10 cellular contexts compared by ENCODE assay signal in genomic region chr2:46955764-46956163, GRCh38. TPM values are rescaled to one million over a fixed set of nuclear protein-coding genes. Genes with fewer than 3 reads are reported as not detected.
DNase-seq lines count a peak whose midpoint lies in the region; ATAC-seq, FAIRE-seq and TF ChIP-seq lines count a peak whose summit lies in the region.
"Had no signal": no experiment of that assay in that cellular context is flagged by ENCODE, and none has a peak within 500 bp of the region (broad histone marks: within the 10 kb centered on the region; RNA-seq: fewer than 3 reads in every experiment).

No MANE protein-coding gene starts in this region.

- no peak for FAIRE-seq in HepG2 (lab: Jason Lieb, UNC)

- peaks cover 9 to 14% of the 10 kb centered on the region in 2 experiments for H3K4me1 Mint-ChIP-seq in H9
- peaks cover 9% of the 10 kb centered on the region for H3K4me1 Mint-ChIP-seq in activated T-helper 2 cell treated with anti-CD3 and anti-CD28 coated beads, Interferon-gamma antibody, Interleukin-2, Interleukin-4, amounts not matched to agents 10 μg/mL and 5 μg/mL and 100 μg/mL, durations not matched to agents 14 hours and 24 hours and 36 hours (ENCODE audit: low read depth)
- H3K4me1 Mint-ChIP-seq in stimulated activated effector memory CD8-positive, alpha-beta T cell treated with anti-CD3 and anti-CD28 coated beads, Interleukin-12 subunit alpha, Interleukin-12 subunit beta, amount 100 ng/mL, for 72 hours = peaks cover 35% of the 10 kb centered on the region

- no peak overlapping the region for H3K56ac ChIP-seq in H9 (ENCODE audit: insufficient read length, low read depth, low read length)

- POLR2A ChIA-PET in HepG2 (lab: Yijun Ruan, JAX) = interaction anchor here (1.3 to 2.0 kb wide), 6 partner anchors 9 to 368 kb away, joined by 3 to 27 read pairs (median 8); partner anchors contain the start of gene MCFD2

- H3K9me3 ChIP-seq in H9 (ENCODE audit: control insufficient read depth, low read depth, low read length) (no peaks in the 10 kb centered on the region), HepG2 (ENCODE audit: low read length) (no peaks in the 10 kb centered on the region)

- no peak overlapping the region for H3K4me3 Mint-ChIP-seq in H9
- H3K4me3 Mint-ChIP-seq in activated T-helper 2 cell treated with anti-CD3 and anti-CD28 coated beads, Interferon-gamma antibody, Interleukin-2, Interleukin-4, amounts not matched to agents 10 μg/mL and 5 μg/mL and 100 μg/mL, durations not matched to agents 14 hours and 24 hours and 36 hours (ENCODE audit: low read depth) = no peak overlapping the region
- no peak overlapping the region for H3K4me3 Mint-ChIP-seq in stimulated activated effector memory CD8-positive, alpha-beta T cell treated with anti-CD3 and anti-CD28 coated beads, Interleukin-12 subunit alpha, Interleukin-12 subunit beta, amount 100 ng/mL, for 72 hours

- no peaks in the 10 kb centered on the region for H3K23me2 ChIP-seq in H9 (ENCODE audit: insufficient read length, low read depth, low read length, poor library complexity, severe bottlenecking)

- H3K27ac ChIP-seq in H9 (ENCODE audit: insufficient read length, low read depth, low read length) (no peak overlapping the region), HepG2 (ENCODE audit: extremely low read length, insufficient read depth, low read length) (peak overlapping the region; percentile 61)

- H3K27me3 ChIP-seq in H9 (ENCODE audit: insufficient read depth, low read length) = no peaks in the 10 kb centered on the region
- no peaks in the 10 kb centered on the region for H3K27me3 ChIP-seq in HepG2 (ENCODE audit: control insufficient read depth in 1 of 2, insufficient read depth in 2 of 2, low read length in 2 of 2)

- H3K4me2 ChIP-seq in H9 (ENCODE audit: insufficient read depth, insufficient read length, low read length) = no peak overlapping the region
- H3K4me2 ChIP-seq in HepG2 (ENCODE audit: low read depth, low read length) = no peak overlapping the region

- H3K4me3 ChIP-seq in HepG2 (replicated peaks in 1 of 3; ENCODE audit: insufficient read depth in 1 of 3, low read depth in 2 of 3, low read length in 3 of 3) = no peak overlapping the region

- H4K91ac ChIP-seq in H9 (ENCODE audit: insufficient read length, low read depth, low read length) = no peak overlapping the region

- BruUV-seq in HepG2 (replicated peaks; lab: Mats Ljungman, UMichigan) = no TSS peak

- no peak overlapping the region for H2BK12ac ChIP-seq in H9 (ENCODE audit: insufficient read length, low read depth, low read length)

- no peak overlapping the region for H3K14ac ChIP-seq in H9 (ENCODE audit: insufficient read depth, low read length)

- no peak for TF ChIP-seq POLR2A in HepG2 (IDR thresholded peaks at IDR 0.05; ENCODE audit: insufficient read depth in 1 of 2, low read depth in 2 of 2, low read length in 2 of 2)

- H3K4me1 ChIP-seq in H9 (ENCODE audit: insufficient read depth, low read length) (no peaks in the 10 kb centered on the region), HepG2 (ENCODE audit: insufficient read depth, low read length) (peaks cover 28% of the 10 kb centered on the region)

- peaks cover 31 to 79% of the 10 kb centered on the region in 2 experiments for H3K36me3 ChIP-seq in HepG2 (replicated peaks in 1 of 2; ENCODE audit: control insufficient read depth in 1 of 2, insufficient read depth in 2 of 2, low read length in 2 of 2)

- no peak overlapping the region for H3K9ac ChIP-seq in H9 (ENCODE audit: extremely low read depth, insufficient read length, low read length)
- peak overlapping the region; percentile 12; the same call in 1 of the 2 replicates for H3K9ac ChIP-seq in HepG2 (ENCODE audit: insufficient read depth, low read depth, low read length)

- H2BK120ac ChIP-seq in H9 (ENCODE audit: low read depth, low read length, poor library complexity, severe bottlenecking) = no peak overlapping the region

- in situ Hi-C loops in HepG2 (cut with HindIII; ENCODE audit: extremely low pct_ligation_motif_present, low pct_unique_long_range_greater_than_20kb) = no loop called here

- H4K20me1 ChIP-seq in H9 (ENCODE audit: control insufficient read depth, insufficient read depth, insufficient read length) (no peaks in the 10 kb centered on the region), HepG2 (ENCODE audit: insufficient read depth, low read length) (no peaks in the 10 kb centered on the region)

- H3K79me1 ChIP-seq in H9 (ENCODE audit: insufficient read depth, low read depth, low read length, poor library complexity, severe bottlenecking) = no peaks in the 10 kb centered on the region

- TF ChIP-seq CTCF in H9 (conservative IDR thresholded peaks at IDR 0.05) = no peak
- no peak for TF ChIP-seq CTCF in HepG2 (CRISPR knock-in tag; IDR thresholded peaks at IDR 0.05)

- no peak overlapping the region for H4K5ac ChIP-seq in H9 (ENCODE audit: insufficient read length, low read depth, low read length)

- no peak overlapping the region for H4K8ac ChIP-seq in H9 (replicated peaks; ENCODE audit: insufficient read length, low read depth, low read length)

- no peaks in the 10 kb centered on the region for H3K27me3 Mint-ChIP-seq in H9 (ENCODE audit: low read depth)
- no peaks in the 10 kb centered on the region for H3K27me3 Mint-ChIP-seq in activated T-helper 2 cell treated with anti-CD3 and anti-CD28 coated beads, Interferon-gamma antibody, Interleukin-2, Interleukin-4, amounts not matched to agents 10 μg/mL and 5 μg/mL and 100 μg/mL, durations not matched to agents 14 hours and 24 hours and 36 hours (ENCODE audit: low read depth)

- H3T11ph ChIP-seq in H9 (ENCODE audit: low read length) = no peak overlapping the region

- no peak overlapping the region for H2BK15ac ChIP-seq in H9 (ENCODE audit: low read depth, low read length)

- H3K79me2 ChIP-seq in H9 (ENCODE audit: insufficient read depth, low read length) (no peaks in the 10 kb centered on the region), HepG2 (ENCODE audit: insufficient read depth, low read length) (no peaks in the 10 kb centered on the region)

- no peaks in the 10 kb centered on the region for H3K9me3 Mint-ChIP-seq in H9
- H3K9me3 Mint-ChIP-seq in activated T-helper 2 cell treated with anti-CD3 and anti-CD28 coated beads, Interferon-gamma antibody, Interleukin-2, Interleukin-4, amounts not matched to agents 10 μg/mL and 5 μg/mL and 100 μg/mL, durations not matched to agents 14 hours and 24 hours and 36 hours = no peaks in the 10 kb centered on the region
- no peaks in the 10 kb centered on the region for H3K9me3 Mint-ChIP-seq in stimulated activated effector memory CD8-positive, alpha-beta T cell treated with anti-CD3 and anti-CD28 coated beads, Interleukin-12 subunit alpha, Interleukin-12 subunit beta, amount 100 ng/mL, for 72 hours

- no peak overlapping the region for H2BK5ac ChIP-seq in H9 (ENCODE audit: insufficient read length, low read length)

- H2AK5ac ChIP-seq in H9 (ENCODE audit: insufficient read length, low read length) = no peak overlapping the region

- ATAC-seq in HepG2 (no peak; the same call in 2 of the 3 replicates), left colon (no peak), HG02642 (IDR thresholded peaks at IDR 0.05; ENCODE audit: poor library complexity, unreplicated experiment) (no peak), HG03571 (IDR thresholded peaks at IDR 0.05; ENCODE audit: unreplicated experiment) (no peak)
- ATAC-seq in stimulated activated effector memory CD8-positive, alpha-beta T cell treated with anti-CD3 and anti-CD28 coated beads, Interleukin-12 subunit alpha, Interleukin-12 subunit beta, amount 100 ng/mL, for 72 hours = no peak

- CTCF ChIA-PET in HepG2 (lab: Yijun Ruan, JAX; ENCODE audit: low intra/inter-chr PET ratio, low total read pairs) = no interaction called here

- TF ChIP-seq RAD21 in HepG2 (CRISPR knock-in tag; IDR thresholded peaks at IDR 0.05) = no peak

- peaks cover 8 to 38% (median 33%) of the 10 kb centered on the region in 3 experiments; a peak in 6 of 7 replicates for H3K36me3 Mint-ChIP-seq in H9 (ENCODE audit: insufficient read depth in 1 of 3, low read depth in 3 of 3)
- peaks cover 84% of the 10 kb centered on the region for H3K36me3 Mint-ChIP-seq in activated T-helper 2 cell treated with anti-CD3 and anti-CD28 coated beads, Interferon-gamma antibody, Interleukin-2, Interleukin-4, amounts not matched to agents 10 μg/mL and 5 μg/mL and 100 μg/mL, durations not matched to agents 14 hours and 24 hours and 36 hours (ENCODE audit: low read depth)
- H3K36me3 Mint-ChIP-seq in stimulated activated effector memory CD8-positive, alpha-beta T cell treated with anti-CD3 and anti-CD28 coated beads, Interleukin-12 subunit alpha, Interleukin-12 subunit beta, amount 100 ng/mL, for 72 hours = peaks cover 94% of the 10 kb centered on the region

- H3K23ac ChIP-seq in H9 (ENCODE audit: insufficient read length, low read depth, low read length) = no peak overlapping the region

- no peak overlapping the region for H3K4ac ChIP-seq in H9 (ENCODE audit: low read depth, low read length)

- H3K18ac ChIP-seq in H9 (ENCODE audit: insufficient read length, low read depth, low read length) = no peak overlapping the region

- no peak for TF ChIP-seq EP300 in HepG2 (IDR thresholded peaks at IDR 0.05; ENCODE audit: low read depth in 2 of 2, low read length in 2 of 2)
- no peak for TF ChIP-seq EP300 in HepG2 (CRISPR knock-in tag; IDR thresholded peaks at IDR 0.05; ENCODE audit: borderline replicate concordance)

- H3K27ac Mint-ChIP-seq in H9 = peak overlapping the region in 2 of 3 experiments; percentile 57 to 63; a peak in 3 of 7 replicates
- peak overlapping the region; percentile 30 for H3K27ac Mint-ChIP-seq in activated T-helper 2 cell treated with anti-CD3 and anti-CD28 coated beads, Interferon-gamma antibody, Interleukin-2, Interleukin-4, amounts not matched to agents 10 μg/mL and 5 μg/mL and 100 μg/mL, durations not matched to agents 14 hours and 24 hours and 36 hours
- H3K27ac Mint-ChIP-seq in stimulated activated effector memory CD8-positive, alpha-beta T cell treated with anti-CD3 and anti-CD28 coated beads, Interleukin-12 subunit alpha, Interleukin-12 subunit beta, amount 100 ng/mL, for 72 hours = peak overlapping the region; percentile 90

- no CpG with 5 or more reads among the region's 4 CpGs for WGBS in H9 (ENCODE audit: extremely low coverage, insufficient read length, low lambda C conversion rate)
- WGBS in HepG2 (ENCODE audit: low lambda C conversion rate) = 97% methylated on average over 4 of the region's 4 CpGs

- no peak overlapping the region for H2BK20ac ChIP-seq in H9 (ENCODE audit: low read depth, low read length, poor library complexity, severe bottlenecking)

- DNase-seq in H9 = no peak
- DNase-seq in activated T-helper 2 cell treated with anti-CD3 and anti-CD28 coated beads, Interferon-gamma antibody, Interleukin-2, Interleukin-4, amounts not matched to agents 10 μg/mL and 5 μg/mL and 100 μg/mL, durations not matched to agents 14 hours and 24 hours and 36 hours (ENCODE audit: low spot score) = no peak
- no peak for DNase-seq in HepG2 (ENCODE audit: low spot score)
- DNase-seq in stimulated activated effector memory CD8-positive, alpha-beta T cell treated with anti-CD3 and anti-CD28 coated beads, Interleukin-12 subunit alpha, Interleukin-12 subunit beta, amount 100 ng/mL, for 72 hours (ENCODE audit: low spot score in 2 of 2) = no peak
- no peak for DNase-seq in nucleus accumbens (lab: John Stamatoyannopoulos, UW)
- no peak for DNase-seq in left colon
- DNase-seq: DMS 273 treated with DMSO at 0.1 percent for 48 hours, SIG-M5 had no signal

- intact Hi-C loops in activated T-helper 2 cell treated with anti-CD3 and anti-CD28 coated beads, Interferon-gamma antibody, Interleukin-2, Interleukin-4, amounts not matched to agents 10 μg/mL and 5 μg/mL and 100 μg/mL, durations not matched to agents 14 hours and 24 hours and 36 hours (cut with micrococcal nuclease) = no loop called here
- intact Hi-C loops in HepG2 (cut with micrococcal nuclease; ENCODE audit: unreplicated experiment) = loop anchor here (1.0 kb wide), 1 partner anchor 12 kb away; no protein-coding TSS in a partner anchor
- intact Hi-C loops in left colon (cut with DNase I, micrococcal nuclease) = no loop called here

- H2AFZ ChIP-seq in H9 (ENCODE audit: low read length) (no peak overlapping the region), HepG2 (ENCODE audit: low read length) (no peak overlapping the region)

RNA-seq across cellular contexts. Expression of gene TTC7A, which starts 14.7 kb away (rescaled TPM):
- 9.6 and 10.5 TPM in 2 replicates for total RNA-seq in H9 (2021)
- 75.2 and 75.5 TPM in 2 replicates for total RNA-seq in activated T-helper 2 cell treated with anti-CD3 and anti-CD28 coated beads, Interferon-gamma antibody, Interleukin-2, Interleukin-4, amounts not matched to agents 10 μg/mL and 5 μg/mL and 100 μg/mL, durations not matched to agents 14 hours and 24 hours and 36 hours
- 21.0 and 24.0 TPM in 2 replicates for total RNA-seq in HepG2 (2016; rRNA removed; fragmentation: Illumina TruSeq; extraction: Trizol)
- total RNA-seq in HepG2 (2016; cell fraction: cytosol; rRNA removed; fragmentation: Illumina TruSeq; extraction: Trizol; ENCODE audit: low read depth) = 8.3 and 8.9 TPM in 2 replicates
- 17.8 and 24.5 TPM in 2 replicates for total RNA-seq in HepG2 (2016; cell fraction: insoluble cytoplasmic fraction; rRNA removed; fragmentation: Illumina TruSeq; extraction: Trizol)
- total RNA-seq in HepG2 (2016; cell fraction: membrane; rRNA removed; fragmentation: Illumina TruSeq; extraction: Trizol) = 18.3 and 18.8 TPM in 2 replicates
- total RNA-seq in HepG2 (2016; cell fraction: nucleus; rRNA removed; fragmentation: Illumina TruSeq; extraction: Trizol) = 28.5 and 28.8 TPM in 2 replicates
- polyA plus RNA-seq in HepG2 (2011; rRNA removed) = 23.7 and 25.2 TPM in 2 replicates
- polyA plus RNA-seq in HepG2 (2011; cell fraction: cytosol; rRNA removed) = 16.5 and 24.2 TPM in 2 replicates
- polyA plus RNA-seq in HepG2 (2011; cell fraction: nucleus; rRNA removed) = 65.7 and 80.5 TPM in 2 replicates
- polyA plus RNA-seq in HepG2 (2012) = 20.4 and 24.1 TPM in 2 replicates
- 5.7 and 5.8 TPM in 2 replicates for polyA plus RNA-seq in HepG2 (2016; cell fraction: cytosol; fragmentation: Illumina TruSeq; extraction: Trizol; ENCODE audit: low read depth)
- polyA plus RNA-seq in HepG2 (2016; cell fraction: insoluble cytoplasmic fraction; fragmentation: Illumina TruSeq; extraction: Trizol; ENCODE audit: low read depth) = 19.1 and 24.2 TPM in 2 replicates
- 11.6 and 14.8 TPM in 2 replicates for polyA plus RNA-seq in HepG2 (2016; cell fraction: membrane; fragmentation: Illumina TruSeq; extraction: Trizol; ENCODE audit: low read depth)
- polyA plus RNA-seq in HepG2 (2016; cell fraction: nucleus; fragmentation: Illumina TruSeq; extraction: Trizol; ENCODE audit: insufficient read depth, low read depth) = 29.2 and 31.6 TPM in 2 replicates
- polyA minus RNA-seq in HepG2 (2011; rRNA and poly(A)+ RNA removed; ENCODE audit: low replicate concordance) = 25.8 and 60.0 TPM in 2 replicates
- polyA minus RNA-seq in HepG2 (2011; cell fraction: cytosol; rRNA and poly(A)+ RNA removed) = 12.9 and 13.4 TPM in 2 replicates
- 37.9 and 48.2 TPM in 2 replicates for polyA minus RNA-seq in HepG2 (2011; cell fraction: nucleus; rRNA and poly(A)+ RNA removed)
- total RNA-seq in left colon = 10 to 100 TPM; 37.1 to 43.4 TPM

RNA-seq across cellular contexts. Expression of gene MCFD2, which starts 40.2 kb away (rescaled TPM):
- total RNA-seq in H9 (2021) = 64.6 and 64.7 TPM in 2 replicates
- total RNA-seq in activated T-helper 2 cell treated with anti-CD3 and anti-CD28 coated beads, Interferon-gamma antibody, Interleukin-2, Interleukin-4, amounts not matched to agents 10 μg/mL and 5 μg/mL and 100 μg/mL, durations not matched to agents 14 hours and 24 hours and 36 hours = 45.2 and 46.0 TPM in 2 replicates
- total RNA-seq in HepG2 (2016; rRNA removed; fragmentation: Illumina TruSeq; extraction: Trizol) = 191 and 232 TPM in 2 replicates
- 20.4 and 23.3 TPM in 2 replicates for total RNA-seq in HepG2 (2016; cell fraction: cytosol; rRNA removed; fragmentation: Illumina TruSeq; extraction: Trizol; ENCODE audit: low read depth)
- total RNA-seq in HepG2 (2016; cell fraction: insoluble cytoplasmic fraction; rRNA removed; fragmentation: Illumina TruSeq; extraction: Trizol) = 188 and 227 TPM in 2 replicates
- total RNA-seq in HepG2 (2016; cell fraction: membrane; rRNA removed; fragmentation: Illumina TruSeq; extraction: Trizol) = 73.2 and 79.2 TPM in 2 replicates
- 172 and 204 TPM in 2 replicates for total RNA-seq in HepG2 (2016; cell fraction: nucleus; rRNA removed; fragmentation: Illumina TruSeq; extraction: Trizol)
- polyA plus RNA-seq in HepG2 (2011; rRNA removed) = 170 and 183 TPM in 2 replicates
- polyA plus RNA-seq in HepG2 (2011; cell fraction: cytosol; rRNA removed) = 120 and 161 TPM in 2 replicates
- polyA plus RNA-seq in HepG2 (2011; cell fraction: nucleus; rRNA removed) = 48.7 and 68.4 TPM in 2 replicates
- 135 and 170 TPM in 2 replicates for polyA plus RNA-seq in HepG2 (2012)
- polyA plus RNA-seq in HepG2 (2016; cell fraction: cytosol; fragmentation: Illumina TruSeq; extraction: Trizol; ENCODE audit: low read depth) = 30.7 and 36.6 TPM in 2 replicates
- polyA plus RNA-seq in HepG2 (2016; cell fraction: insoluble cytoplasmic fraction; fragmentation: Illumina TruSeq; extraction: Trizol; ENCODE audit: low read depth) = 146 TPM in 2 replicates
- 43.2 and 44.0 TPM in 2 replicates for polyA plus RNA-seq in HepG2 (2016; cell fraction: membrane; fragmentation: Illumina TruSeq; extraction: Trizol; ENCODE audit: low read depth)
- polyA plus RNA-seq in HepG2 (2016; cell fraction: nucleus; fragmentation: Illumina TruSeq; extraction: Trizol; ENCODE audit: insufficient read depth, low read depth) = 201 and 204 TPM in 2 replicates
- polyA minus RNA-seq in HepG2 (2011; rRNA and poly(A)+ RNA removed; ENCODE audit: low replicate concordance) = 95.6 and 263 TPM in 2 replicates
- polyA minus RNA-seq in HepG2 (2011; cell fraction: cytosol; rRNA and poly(A)+ RNA removed) = 122 and 129 TPM in 2 replicates
- polyA minus RNA-seq in HepG2 (2011; cell fraction: nucleus; rRNA and poly(A)+ RNA removed) = 66.2 and 98.2 TPM in 2 replicates
- 10 to 100 TPM; 41.2 to 41.7 TPM for total RNA-seq in left colon

Comparison
In these comparisons a context has a peak if more than half of its experiments do, and no peak if none do; other contexts are left out.
1. H3K27ac Mint-ChIP-seq: peak in every context shown above with its lines; median percentile 90 in stimulated activated effector memory CD8-positive, alpha-beta T cell treated with anti-CD3 and anti-CD28 coated beads, Interleukin-12 subunit alpha, Interleukin-12 subunit beta, amount 100 ng/mL, for 72 hours; 60 in H9; 30 in activated T-helper 2 cell treated with anti-CD3 and anti-CD28 coated beads, Interferon-gamma antibody, Interleukin-2, Interleukin-4, amounts not matched to agents 10 μg/mL and 5 μg/mL and 100 μg/mL, durations not matched to agents 14 hours and 24 hours and 36 hours.